ENCODE assay signal across 1 cellular context in genomic region chr22:29393019-29393608, GRCh38.
A peak's percentile ranks its signal among the peaks of the same experiment; 100 is the strongest.
TF ChIP-seq lines count a peak whose summit lies in the region.

No MANE protein-coding gene starts in this region.

TF ChIP-seq in GM12878, 131 proteins besides CTCF, POLR2A, EP300 and RAD21:
- no peak for TF ChIP-seq FOS (IDR thresholded peaks at IDR 0.05; ENCODE audit: borderline replicate concordance, extremely low read depth, insufficient read length)
- peak; percentile 56; the same call in 1 of the 2 replicates for TF ChIP-seq RELB (IDR thresholded peaks at IDR 0.05; ENCODE audit: low read depth)
- peak; percentile 38; the same call in 1 of the 2 replicates for TF ChIP-seq DPF2 (IDR thresholded peaks at IDR 0.05)
- TF ChIP-seq MEF2B (IDR thresholded peaks at IDR 0.05; ENCODE audit: partially characterized antibody, poor library complexity, severe bottlenecking), result peak; percentile 32
- TF ChIP-seq CHD1 (IDR thresholded peaks at IDR 0.05; ENCODE audit: low read depth, low read length), result no peak
- no peak for TF ChIP-seq MYB (IDR thresholded peaks at IDR 0.05; ENCODE audit: borderline replicate concordance, low read depth, low read length)
- no peak for TF ChIP-seq CREM (IDR thresholded peaks at IDR 0.05; ENCODE audit: low read depth)
- no peak for TF ChIP-seq SMC3 (IDR thresholded peaks at IDR 0.05; ENCODE audit: borderline replicate concordance, low read length)
- TF ChIP-seq TAF1 (IDR thresholded peaks at IDR 0.05; ENCODE audit: borderline replicate concordance, low read depth, low read length), result no peak
- TF ChIP-seq IKZF1 (conservative IDR thresholded peaks at IDR 0.05), result peak; percentile 91
- TF ChIP-seq TARDBP (IDR thresholded peaks at IDR 0.05; ENCODE audit: borderline replicate concordance), result no peak
- no peak for TF ChIP-seq PML (IDR thresholded peaks at IDR 0.05; ENCODE audit: low read length)
- no peak for TF ChIP-seq NR2F1 (conservative IDR thresholded peaks at IDR 0.05)
- no peak for TF ChIP-seq ZBTB33 (IDR thresholded peaks at IDR 0.05)
- TF ChIP-seq RFX5 (IDR thresholded peaks at IDR 0.05; ENCODE audit: low read depth, low read length), result no peak
- no peak for TF ChIP-seq JUNB (IDR thresholded peaks at IDR 0.05)
- TF ChIP-seq IKZF2 (IDR thresholded peaks at IDR 0.05), result peak; percentile 73 to 85
- TF ChIP-seq TCF7 (IDR thresholded peaks at IDR 0.05; ENCODE audit: borderline replicate concordance), result no peak
- no peak for TF ChIP-seq FOXK2 (IDR thresholded peaks at IDR 0.05)
- TF ChIP-seq, protein P1, sequence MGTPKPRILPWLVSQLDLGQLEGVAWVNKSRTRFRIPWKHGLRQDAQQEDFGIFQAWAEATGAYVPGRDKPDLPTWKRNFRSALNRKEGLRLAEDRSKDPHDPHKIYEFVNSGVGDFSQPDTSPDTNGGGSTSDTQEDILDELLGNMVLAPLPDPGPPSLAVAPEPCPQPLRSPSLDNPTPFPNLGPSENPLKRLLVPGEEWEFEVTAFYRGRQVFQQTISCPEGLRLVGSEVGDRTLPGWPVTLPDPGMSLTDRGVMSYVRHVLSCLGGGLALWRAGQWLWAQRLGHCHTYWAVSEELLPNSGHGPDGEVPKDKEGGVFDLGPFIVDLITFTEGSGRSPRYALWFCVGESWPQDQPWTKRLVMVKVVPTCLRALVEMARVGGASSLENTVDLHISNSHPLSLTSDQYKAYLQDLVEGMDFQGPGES (IDR thresholded peaks at IDR 0.05), result no peak
- TF ChIP-seq, protein P2, sequence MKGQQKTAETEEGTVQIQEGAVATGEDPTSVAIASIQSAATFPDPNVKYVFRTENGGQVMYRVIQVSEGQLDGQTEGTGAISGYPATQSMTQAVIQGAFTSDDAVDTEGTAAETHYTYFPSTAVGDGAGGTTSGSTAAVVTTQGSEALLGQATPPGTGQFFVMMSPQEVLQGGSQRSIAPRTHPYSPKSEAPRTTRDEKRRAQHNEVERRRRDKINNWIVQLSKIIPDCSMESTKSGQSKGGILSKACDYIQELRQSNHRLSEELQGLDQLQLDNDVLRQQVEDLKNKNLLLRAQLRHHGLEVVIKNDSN (IDR thresholded peaks at IDR 0.05; ENCODE audit: borderline replicate concordance, extremely low read length, insufficient read depth, low read depth, low read length), result no peak
- TF ChIP-seq EZH2 (IDR thresholded peaks at IDR 0.05; ENCODE audit: borderline replicate concordance, control insufficient read depth, low read depth, low read length), result no peak
- no peak for TF ChIP-seq SIX5 (IDR thresholded peaks at IDR 0.05; ENCODE audit: low read depth, low read length, severe bottlenecking)
- no peak for TF ChIP-seq IRF4 (IDR thresholded peaks at IDR 0.05; ENCODE audit: low read depth, low read length)
- TF ChIP-seq CBFB (IDR thresholded peaks at IDR 0.05; ENCODE audit: low read depth), result no peak
- TF ChIP-seq SREBF1 (IDR thresholded peaks at IDR 0.05; ENCODE audit: low read length), result no peak
- 0 out of 2 replicates have a peak, but pooled peaks have one; percentile 24 for TF ChIP-seq GATAD2B (conservative IDR thresholded peaks at IDR 0.05; ENCODE audit: low read depth)
- TF ChIP-seq, protein P3, sequence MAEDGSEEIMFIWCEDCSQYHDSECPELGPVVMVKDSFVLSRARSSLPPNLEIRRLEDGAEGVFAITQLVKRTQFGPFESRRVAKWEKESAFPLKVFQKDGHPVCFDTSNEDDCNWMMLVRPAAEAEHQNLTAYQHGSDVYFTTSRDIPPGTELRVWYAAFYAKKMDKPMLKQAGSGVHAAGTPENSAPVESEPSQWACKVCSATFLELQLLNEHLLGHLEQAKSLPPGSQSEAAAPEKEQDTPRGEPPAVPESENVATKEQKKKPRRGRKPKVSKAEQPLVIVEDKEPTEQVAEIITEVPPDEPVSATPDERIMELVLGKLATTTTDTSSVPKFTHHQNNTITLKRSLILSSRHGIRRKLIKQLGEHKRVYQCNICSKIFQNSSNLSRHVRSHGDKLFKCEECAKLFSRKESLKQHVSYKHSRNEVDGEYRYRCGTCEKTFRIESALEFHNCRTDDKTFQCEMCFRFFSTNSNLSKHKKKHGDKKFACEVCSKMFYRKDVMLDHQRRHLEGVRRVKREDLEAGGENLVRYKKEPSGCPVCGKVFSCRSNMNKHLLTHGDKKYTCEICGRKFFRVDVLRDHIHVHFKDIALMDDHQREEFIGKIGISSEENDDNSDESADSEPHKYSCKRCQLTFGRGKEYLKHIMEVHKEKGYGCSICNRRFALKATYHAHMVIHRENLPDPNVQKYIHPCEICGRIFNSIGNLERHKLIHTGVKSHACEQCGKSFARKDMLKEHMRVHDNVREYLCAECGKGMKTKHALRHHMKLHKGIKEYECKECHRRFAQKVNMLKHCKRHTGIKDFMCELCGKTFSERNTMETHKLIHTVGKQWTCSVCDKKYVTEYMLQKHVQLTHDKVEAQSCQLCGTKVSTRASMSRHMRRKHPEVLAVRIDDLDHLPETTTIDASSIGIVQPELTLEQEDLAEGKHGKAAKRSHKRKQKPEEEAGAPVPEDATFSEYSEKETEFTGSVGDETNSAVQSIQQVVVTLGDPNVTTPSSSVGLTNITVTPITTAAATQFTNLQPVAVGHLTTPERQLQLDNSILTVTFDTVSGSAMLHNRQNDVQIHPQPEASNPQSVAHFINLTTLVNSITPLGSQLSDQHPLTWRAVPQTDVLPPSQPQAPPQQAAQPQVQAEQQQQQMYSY (CRISPR knock-in tag; IDR thresholded peaks at IDR 0.05), result no peak
- TF ChIP-seq MTA2 (IDR thresholded peaks at IDR 0.05; ENCODE audit: low read depth), result peak; percentile 71
- no peak for TF ChIP-seq BACH1 (IDR thresholded peaks at IDR 0.05; ENCODE audit: borderline replicate concordance)
- TF ChIP-seq SMARCA5 (IDR thresholded peaks at IDR 0.05), result peak; percentile 51; the same call in 1 of the 2 replicates
